In the genomic region with DNA sequence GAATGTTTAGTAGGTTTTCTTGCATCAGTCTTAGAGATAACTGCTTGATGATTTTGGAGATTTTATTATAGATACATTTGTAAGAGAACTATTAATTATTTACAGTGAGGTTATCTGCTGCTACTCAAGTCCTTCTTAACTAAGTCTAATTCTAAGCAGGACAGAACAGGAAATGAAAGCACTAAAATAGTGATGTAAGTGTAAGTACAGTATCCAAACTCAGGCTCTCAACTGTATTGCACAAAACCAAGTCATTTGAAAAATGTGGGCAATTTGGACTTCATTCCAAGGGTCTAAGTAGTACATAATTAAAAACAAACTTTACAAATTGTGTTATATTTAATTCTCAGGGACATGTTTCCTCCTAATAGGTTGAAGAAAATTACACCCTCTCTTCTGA, we compare ENCODE assay signal across 15 cellular contexts.
A peak's percentile ranks its signal among the peaks of the same experiment; 100 is the strongest.
DNase-seq lines count a peak whose midpoint lies in the region; ATAC-seq, FAIRE-seq and TF ChIP-seq lines count a peak whose summit lies in the region.
"Had no signal": no experiment of that assay in that cellular context is flagged by ENCODE, and none has a peak within 500 bp of the region (broad histone marks: within the 10 kb centered on the region; RNA-seq: fewer than 3 reads in every experiment).

No MANE protein-coding gene starts in this region.

- TF ChIP-seq CTCF in foreskin fibroblast (IDR thresholded peaks at IDR 0.05; ENCODE audit: low read depth, low read length): no peak

- ATAC-seq in GM21723 (IDR thresholded peaks at IDR 0.05; ENCODE audit: unreplicated experiment) (peak; percentile 93), HG03432 (IDR thresholded peaks at IDR 0.05; ENCODE audit: unreplicated experiment) (peak; percentile 86)

- no peaks in the 10 kb centered on the region for H3K27me3 ChIP-seq in small intestine (ENCODE audit: control insufficient read depth in 2 of 2, insufficient read depth in 2 of 2, low read length in 2 of 2)
- H3K27me3 ChIP-seq: cardiac muscle cell, upper lobe of left lung had no signal

- H3K27ac ChIP-seq in small intestine (ENCODE audit: low read depth in 1 of 2, low read length in 1 of 2): no peak overlapping the region
- H3K27ac ChIP-seq: cardiac muscle cell, KMS-11, upper lobe of left lung had no signal

- no peak for FAIRE-seq in small intestine (lab: Jason Lieb, UNC)
- FAIRE-seq: G401.6 had no signal

- DNase-seq in NCI-H345 (lab: John Stamatoyannopoulos, UW): peak; percentile 7
- no peak for DNase-seq in NCI-H345 treated with DMSO at 0.1 percent for 48 hours (lab: John Stamatoyannopoulos, UW; ENCODE audit: unreplicated experiment)
- DNase-seq in foreskin fibroblast: peak; percentile 10 to 42
- DNase-seq in kidney glomerular epithelial cell (lab: John Stamatoyannopoulos, UW): no peak
- DNase-seq in activated T-cell treated with anti-CD3 and anti-CD28 coated beads, Interleukin-2, amount 50 U/mL, for 48 hours: no peak
- DNase-seq in small intestine: no peak
- DNase-seq: H7; NK-92 treated with Interleukin-12 subunit alpha and Interleukin-12 subunit beta, amount 100 ng/mL, for 24 hours; upper lobe of left lung had no signal

- H3K4me3 ChIP-seq in foreskin fibroblast (ENCODE audit: low read depth in 1 of 2, low read length in 2 of 2): no peak overlapping the region
- no peak overlapping the region for H3K4me3 ChIP-seq in small intestine (ENCODE audit: low read depth in 1 of 2, low read length in 2 of 2)
- H3K4me3 ChIP-seq: cardiac muscle cell, lung, upper lobe of left lung had no signal

- H3K9me3 ChIP-seq in small intestine (ENCODE audit: control insufficient read depth, low read depth): no peaks in the 10 kb centered on the region
- H3K9me3 ChIP-seq: upper lobe of left lung had no signal

- H3K4me1 ChIP-seq in small intestine (ENCODE audit: control insufficient read depth in 2 of 2, insufficient read depth in 1 of 2, low read depth in 1 of 2, low read length in 1 of 2): no peaks in the 10 kb centered on the region
- H3K4me1 ChIP-seq: upper lobe of left lung had no signal

- H3K36me3 ChIP-seq in small intestine (ENCODE audit: control insufficient read depth in 2 of 2, insufficient read depth in 2 of 2, low read length in 2 of 2): no peaks in the 10 kb centered on the region
- H3K36me3 ChIP-seq: cardiac muscle cell, upper lobe of left lung had no signal

Comparison
In these comparisons a context has a peak if more than half of its experiments do, and no peak if none do; other contexts are left out.
1. DNase-seq: peak in NCI-H345 (single experiment) and foreskin fibroblast (2 of 2); none in NCI-H345 treated with DMSO at 0.1 percent for 48 hours (single experiment), kidney glomerular epithelial cell (single experiment), activated T-cell treated with anti-CD3 and anti-CD28 coated beads, Interleukin-2, amount 50 U/mL, for 48 hours (0 of 2) and small intestine (single experiment).